Comparison of ENCODE assay signal across 9 cellular contexts in the genomic region with DNA sequence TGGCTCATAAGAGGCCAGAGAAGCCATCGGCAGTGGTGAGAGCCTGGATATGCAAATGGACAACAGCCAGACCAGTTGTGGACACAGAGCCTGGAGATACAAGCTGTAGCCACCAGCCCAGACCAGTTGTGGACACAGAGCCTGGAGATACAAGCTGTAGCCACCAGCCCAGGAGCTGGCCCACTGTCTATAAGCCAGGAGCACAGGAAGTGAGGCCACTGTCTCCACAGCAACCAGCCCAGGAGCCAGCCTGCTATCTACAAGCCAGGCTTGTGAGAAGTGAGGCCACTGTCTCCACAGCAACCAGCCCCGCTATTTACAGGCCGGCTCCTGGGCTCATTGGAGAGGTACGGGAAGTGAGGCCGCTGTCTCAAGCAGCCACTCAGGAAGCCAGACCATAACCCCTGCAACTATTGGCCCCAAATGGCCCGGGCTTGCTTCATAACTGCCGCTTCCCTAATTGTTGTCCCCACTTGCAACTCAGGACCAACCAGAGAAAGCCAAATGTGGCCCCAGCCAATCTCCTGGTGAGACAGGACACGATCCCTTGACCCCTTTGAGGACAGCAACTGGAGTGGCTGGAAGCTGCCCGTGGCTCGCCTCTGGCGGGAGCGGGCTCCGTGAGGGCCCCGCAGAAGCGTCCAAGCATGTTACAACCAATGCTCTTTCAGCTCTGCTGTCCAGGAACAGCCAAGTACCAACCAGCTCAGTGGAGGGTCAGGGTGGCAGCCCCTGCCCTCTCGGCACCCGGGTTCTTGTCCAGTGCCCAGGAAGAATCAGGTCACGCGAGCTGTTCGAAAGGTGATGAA. TPM values are rescaled to one million over a fixed set of nuclear protein-coding genes. Genes with fewer than 3 reads are reported as not detected.
DNase-seq lines count a peak whose midpoint lies in the region; ATAC-seq and TF ChIP-seq lines count a peak whose summit lies in the region.
"Had no signal": no experiment of that assay in that cellular context is flagged by ENCODE, and none has a peak within 500 bp of the region (broad histone marks: within the 10 kb centered on the region; RNA-seq: fewer than 3 reads in every experiment).

No MANE protein-coding gene starts in this region.

- H3K27ac ChIP-seq in right lobe of liver (peak overlapping the region in 1 of 3 donors; percentile 24), prostate gland (no peak overlapping the region)
- H3K27ac ChIP-seq: psoas muscle had no signal

- peaks cover 0 to 8% (median 0%) of the 10 kb centered on the region in 4 donors for H3K4me1 ChIP-seq in right lobe of liver
- H3K4me1 ChIP-seq in prostate gland (replicated peaks): no peaks in the 10 kb centered on the region
- H3K4me1 ChIP-seq: psoas muscle had no signal

- ATAC-seq in GM18519 (IDR thresholded peaks at IDR 0.05; ENCODE audit: low FRiP score, unreplicated experiment): peak; percentile 56
- peak; percentile 87 for ATAC-seq in activated CD8-positive, alpha-beta T cell treated with anti-CD3 and anti-CD28 coated beads, Interleukin-2, amount 10 ng/mL, durations not matched to agents 7 days and 5 days
- ATAC-seq in right lobe of liver: peak in 3 of 4 donors; percentile 8 to 39 (median 25)
- no peak for ATAC-seq in GM19328 (IDR thresholded peaks at IDR 0.05; ENCODE audit: unreplicated experiment)
- ATAC-seq in GM18858 (IDR thresholded peaks at IDR 0.05; ENCODE audit: unreplicated experiment): no peak

- H3K9me3 ChIP-seq in right lobe of liver (no peaks in the 10 kb centered on the region), prostate gland (no peaks in the 10 kb centered on the region)
- H3K9me3 ChIP-seq: psoas muscle had no signal

- H3K4me3 ChIP-seq in right lobe of liver (no peak overlapping the region), prostate gland (no peak overlapping the region)
- H3K4me3 ChIP-seq: psoas muscle had no signal

- no peaks in the 10 kb centered on the region for H3K36me3 Mint-ChIP-seq in activated CD8-positive, alpha-beta T cell treated with anti-CD3 and anti-CD28 coated beads, Interleukin-2, amount 10 ng/mL, durations not matched to agents 7 days and 5 days (ENCODE audit: low read depth)

- POLR2A ChIA-PET in activated CD8-positive, alpha-beta T cell treated with anti-CD3 and anti-CD28 coated beads, Interleukin-2, amount 10 ng/mL, durations not matched to agents 7 days and 5 days (lab: Charles Lee): interaction anchor here (0.6 to 0.7 kb wide), 2 partner anchors 17 to 30 kb away, joined by 3 to 4 read pairs; no protein-coding TSS in a partner anchor

- 50% methylated on average over 1 of the region's 20 CpGs for WGBS in right lobe of liver (ENCODE audit: insufficient coverage, low coverage, low lambda C conversion rate, missing lambda C conversion rate)
- WGBS in prostate gland: 82% methylated on average over 20 of the region's 20 CpGs

- H3K9me3 Mint-ChIP-seq in activated CD8-positive, alpha-beta T cell treated with anti-CD3 and anti-CD28 coated beads, Interleukin-2, amount 10 ng/mL, durations not matched to agents 7 days and 5 days (ENCODE audit: insufficient read depth): no peaks in the 10 kb centered on the region

- CTCF ChIA-PET in activated CD8-positive, alpha-beta T cell treated with anti-CD3 and anti-CD28 coated beads, Interleukin-2, amount 10 ng/mL, durations not matched to agents 7 days and 5 days (lab: Charles Lee): interaction anchor here (0.6 to 2.2 kb wide), 3 partner anchors 8 to 178 kb away, joined by 3 to 12 read pairs (median 5); no protein-coding TSS in a partner anchor

- H3K27me3 Mint-ChIP-seq in activated CD8-positive, alpha-beta T cell treated with anti-CD3 and anti-CD28 coated beads, Interleukin-2, amount 10 ng/mL, durations not matched to agents 7 days and 5 days (ENCODE audit: low read depth): peaks cover 22% of the 10 kb centered on the region

- H3K4me3 Mint-ChIP-seq in activated CD8-positive, alpha-beta T cell treated with anti-CD3 and anti-CD28 coated beads, Interleukin-2, amount 10 ng/mL, durations not matched to agents 7 days and 5 days: no peak overlapping the region

- intact Hi-C loops in right lobe of liver (cut with DNase I) (no loop called here), prostate gland (cut with DNase I) (no loop called here)

- no peak overlapping the region for H3K27ac Mint-ChIP-seq in activated CD8-positive, alpha-beta T cell treated with anti-CD3 and anti-CD28 coated beads, Interleukin-2, amount 10 ng/mL, durations not matched to agents 7 days and 5 days

- DNase-seq in NAMALWA (ENCODE audit: low spot score) (peak; percentile 30), right lobe of liver (peak; percentile 45 to 82 (median 62)), prostate gland (ENCODE audit: low spot score) (no peak)
- peak; percentile 66 for DNase-seq in activated CD8-positive, alpha-beta T cell treated with anti-CD3 and anti-CD28 coated beads, Interleukin-2, amount 10 ng/mL, durations not matched to agents 7 days and 5 days
- no peak for DNase-seq in effector CD8-positive, alpha-beta T cell (lab: John Stamatoyannopoulos, UW)
- DNase-seq: psoas muscle had no signal

- no peak for TF ChIP-seq POLR2A in right lobe of liver (IDR thresholded peaks at IDR 0.05)
- TF ChIP-seq POLR2A in prostate gland (IDR thresholded peaks at IDR 0.05): no peak

- no peaks in the 10 kb centered on the region for H3K27me3 ChIP-seq in right lobe of liver
- H3K27me3 ChIP-seq in prostate gland (replicated peaks; ENCODE audit: insufficient read depth): peaks cover 4% of the 10 kb centered on the region

- no peak for TF ChIP-seq CTCF in right lobe of liver (IDR thresholded peaks at IDR 0.05)
- no peak for TF ChIP-seq CTCF in prostate gland (IDR thresholded peaks at IDR 0.05)

- H3K36me3 ChIP-seq in right lobe of liver (no peaks in the 10 kb centered on the region), prostate gland (no peaks in the 10 kb centered on the region)

- H3K4me1 Mint-ChIP-seq in activated CD8-positive, alpha-beta T cell treated with anti-CD3 and anti-CD28 coated beads, Interleukin-2, amount 10 ng/mL, durations not matched to agents 7 days and 5 days (ENCODE audit: low read depth): peaks cover 11% of the 10 kb centered on the region

RNA-seq across cellular contexts. Expression of a gene that starts 44.1 kb away (rescaled TPM):
- total RNA-seq in activated CD8-positive, alpha-beta T cell treated with anti-CD3 and anti-CD28 coated beads, Interleukin-2, amount 10 ng/mL, durations not matched to agents 7 days and 5 days: not detected
- total RNA-seq in right lobe of liver (under 1 TPM in 1 of 6 experiments, not detected in 5; 0.19 TPM), prostate gland (not detected)
- total RNA-seq: psoas muscle had no signal

RNA-seq across cellular contexts. Expression of a gene that starts 54.0 kb away (rescaled TPM):
- 10 to 100 TPM; 81.4 to 85.6 TPM for total RNA-seq in activated CD8-positive, alpha-beta T cell treated with anti-CD3 and anti-CD28 coated beads, Interleukin-2, amount 10 ng/mL, durations not matched to agents 7 days and 5 days
- total RNA-seq in right lobe of liver: 10 to 100 TPM; 24.9 to 55.1 (median 32.0) TPM
- total RNA-seq in prostate gland: 10 to 100 TPM; 33.2 to 82.9 TPM

Comparison
In these comparisons a context has a peak if more than half of its experiments do, and no peak if none do; other contexts are left out.
1. ATAC-seq: peak in GM18519 (single experiment), activated CD8-positive, alpha-beta T cell treated with anti-CD3 and anti-CD28 coated beads, Interleukin-2, amount 10 ng/mL, durations not matched to agents 7 days and 5 days (single experiment) and right lobe of liver (3 of 4); none in GM19328 (single experiment) and GM18858 (single experiment).
2. DNase-seq: peak in NAMALWA (single experiment), activated CD8-positive, alpha-beta T cell treated with anti-CD3 and anti-CD28 coated beads, Interleukin-2, amount 10 ng/mL, durations not matched to agents 7 days and 5 days (single experiment) and right lobe of liver (3 of 3); none in effector CD8-positive, alpha-beta T cell (single experiment) and prostate gland (single experiment).